16 cellular contexts compared by ENCODE assay signal in the genomic region with DNA sequence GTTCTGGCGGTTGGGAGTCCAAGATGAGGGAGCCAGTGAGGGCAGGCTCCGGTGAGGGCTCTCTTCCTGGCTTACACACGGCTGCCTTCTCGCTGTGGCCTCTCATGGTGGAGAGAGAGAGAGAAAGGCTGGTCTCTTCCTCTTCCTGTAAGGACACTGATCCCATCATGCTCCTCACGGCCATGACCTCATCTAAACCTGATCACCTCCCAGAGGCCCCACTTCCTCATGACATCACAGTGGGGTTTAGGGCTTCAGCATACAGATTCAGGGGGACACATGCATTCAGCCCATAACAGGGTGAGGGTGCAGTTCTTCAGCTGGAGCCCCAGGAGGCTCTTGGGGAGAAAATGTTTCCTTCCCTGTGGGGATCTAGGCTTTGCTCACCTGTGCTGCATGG. TPM values are rescaled to one million over a fixed set of nuclear protein-coding genes. Genes with fewer than 3 reads are reported as not detected.
"Had no signal": no experiment of that assay in that cellular context is flagged by ENCODE, and none has a peak within 500 bp of the region (broad histone marks: within the 10 kb centered on the region; RNA-seq: fewer than 3 reads in every experiment).

No MANE protein-coding gene starts in this region.

- H3K27ac ChIP-seq: lower lobe of right lung, prostate gland, testis had no signal

- H3K4me1 Mint-ChIP-seq: activated B cell treated with CpG ODN at 0.5 μM for 24 hours; activated naive CD8-positive, alpha-beta T cell treated with anti-CD3 and anti-CD28 coated beads, Interleukin-2, amount 10 ng/mL, durations not matched to agents 7 days and 5 days had no signal

- DNase-seq: activated B cell treated with CpG ODN at 0.5 μM for 24 hours; activated CD4-positive, alpha-beta memory T cell treated with anti-CD3 and anti-CD28 coated beads for 36 hours; activated CD4-positive, alpha-beta T cell treated with anti-CD3 and anti-CD28 coated beads for 4 hours; activated naive CD4-positive, alpha-beta T cell treated with Interleukin-2 at 50 U/mL for 16 hours; activated naive CD8-positive, alpha-beta T cell treated with anti-CD3 and anti-CD28 coated beads, Interleukin-2, amount 10 ng/mL, durations not matched to agents 7 days and 5 days; caudate nucleus; effector memory CD8-positive, alpha-beta T cell; lower lobe of right lung; right cardiac atrium; small intestine; stimulated activated CD4-positive, alpha-beta T cell treated with anti-CD3 and anti-CD28 coated beads, Interleukin-4, amount 100 ng/mL, for 24 hours; testis had no signal

- H3K4me3 Mint-ChIP-seq: activated B cell treated with CpG ODN at 0.5 μM for 24 hours; activated CD4-positive, alpha-beta memory T cell treated with anti-CD3 and anti-CD28 coated beads for 36 hours; activated naive CD8-positive, alpha-beta T cell treated with anti-CD3 and anti-CD28 coated beads, Interleukin-2, amount 10 ng/mL, durations not matched to agents 7 days and 5 days; brain; effector memory CD8-positive, alpha-beta T cell; natural killer cell treated with Interleukin-12 subunit alpha and Interleukin-12 subunit beta and Interleukin-15 and Interleukin-18, amount 100 ng/mL, for 72 hours; stimulated activated effector memory CD8-positive, alpha-beta T cell treated with anti-CD3 and anti-CD28 coated beads, Interleukin-12 subunit alpha, Interleukin-12 subunit beta, amount 100 ng/mL, for 72 hours had no signal

- H3K36me3 ChIP-seq: lower lobe of right lung, prostate gland had no signal

- H3K36me3 Mint-ChIP-seq: activated CD4-positive, alpha-beta memory T cell treated with anti-CD3 and anti-CD28 coated beads for 36 hours; activated naive CD8-positive, alpha-beta T cell treated with anti-CD3 and anti-CD28 coated beads, Interleukin-2, amount 10 ng/mL, durations not matched to agents 7 days and 5 days; natural killer cell treated with Interleukin-12 subunit alpha and Interleukin-12 subunit beta and Interleukin-15 and Interleukin-18, amount 100 ng/mL, for 72 hours; stimulated activated effector memory CD8-positive, alpha-beta T cell treated with anti-CD3 and anti-CD28 coated beads, Interleukin-12 subunit alpha, Interleukin-12 subunit beta, amount 100 ng/mL, for 72 hours had no signal

- H3K27me3 Mint-ChIP-seq: activated naive CD8-positive, alpha-beta T cell treated with anti-CD3 and anti-CD28 coated beads, Interleukin-2, amount 10 ng/mL, durations not matched to agents 7 days and 5 days had no signal

- ATAC-seq: effector memory CD8-positive, alpha-beta T cell; stimulated activated effector memory CD8-positive, alpha-beta T cell treated with anti-CD3 and anti-CD28 coated beads, Interleukin-12 subunit alpha, Interleukin-12 subunit beta, amount 100 ng/mL, for 72 hours had no signal

- H3K27me3 ChIP-seq: testis had no signal

- H3K4me3 ChIP-seq: lower lobe of right lung, prostate gland, testis had no signal

- H3K27ac Mint-ChIP-seq: activated B cell treated with CpG ODN at 0.5 μM for 24 hours; activated CD4-positive, alpha-beta memory T cell treated with anti-CD3 and anti-CD28 coated beads for 36 hours; activated naive CD8-positive, alpha-beta T cell treated with anti-CD3 and anti-CD28 coated beads, Interleukin-2, amount 10 ng/mL, durations not matched to agents 7 days and 5 days; effector memory CD8-positive, alpha-beta T cell; natural killer cell treated with Interleukin-12 subunit alpha and Interleukin-12 subunit beta and Interleukin-15 and Interleukin-18, amount 100 ng/mL, for 72 hours; stimulated activated effector memory CD8-positive, alpha-beta T cell treated with anti-CD3 and anti-CD28 coated beads, Interleukin-12 subunit alpha, Interleukin-12 subunit beta, amount 100 ng/mL, for 72 hours had no signal

- H3K9me3 ChIP-seq: lower lobe of right lung, prostate gland, testis had no signal

- H3K4me1 ChIP-seq: prostate gland had no signal

- H3K9me3 Mint-ChIP-seq: activated B cell treated with CpG ODN at 0.5 μM for 24 hours; activated CD4-positive, alpha-beta memory T cell treated with anti-CD3 and anti-CD28 coated beads for 36 hours; activated naive CD8-positive, alpha-beta T cell treated with anti-CD3 and anti-CD28 coated beads, Interleukin-2, amount 10 ng/mL, durations not matched to agents 7 days and 5 days; effector memory CD8-positive, alpha-beta T cell; natural killer cell treated with Interleukin-12 subunit alpha and Interleukin-12 subunit beta and Interleukin-15 and Interleukin-18, amount 100 ng/mL, for 72 hours; stimulated activated effector memory CD8-positive, alpha-beta T cell treated with anti-CD3 and anti-CD28 coated beads, Interleukin-12 subunit alpha, Interleukin-12 subunit beta, amount 100 ng/mL, for 72 hours had no signal

RNA-seq across cellular contexts. Expression of a gene that starts 29.2 kb away (rescaled TPM):
- total RNA-seq: activated B cell treated with CpG ODN at 0.5 μM for 24 hours had no signal
